In genomic region chr18:48831113-48831759, GRCh38 we compare ENCODE assay signal across 13 cellular contexts.
DNase-seq lines count a peak whose midpoint lies in the region; TF ChIP-seq lines count a peak whose summit lies in the region.
"Had no signal": no experiment of that assay in that cellular context is flagged by ENCODE, and none has a peak within 500 bp of the region (broad histone marks: within the 10 kb centered on the region; RNA-seq: fewer than 3 reads in every experiment).

No MANE protein-coding gene starts in this region.

- no peak overlapping the region for H2BK120ac ChIP-seq in H9 (ENCODE audit: low read depth, low read length, poor library complexity, severe bottlenecking)
- no peak overlapping the region for H2BK120ac ChIP-seq in neuronal stem cell (ENCODE audit: low read depth, low read length)

- H2BK15ac ChIP-seq in H9 (ENCODE audit: low read depth, low read length) (no peak overlapping the region), neuronal stem cell (ENCODE audit: low read length) (no peak overlapping the region)

- TF ChIP-seq CTCF in H9 (conservative IDR thresholded peaks at IDR 0.05) (no peak), ascending aorta (IDR thresholded peaks at IDR 0.05) (no peak)

- no peak overlapping the region for H3K4me3 Mint-ChIP-seq in H9

- no peak overlapping the region for H3K56ac ChIP-seq in H9 (ENCODE audit: insufficient read length, low read depth, low read length)

- H3K4me3 ChIP-seq in BLaER1: no peak overlapping the region
- no peak overlapping the region for H3K4me3 ChIP-seq in ascending aorta
- no peak overlapping the region for H3K4me3 ChIP-seq in neuronal stem cell (ENCODE audit: low read length in 2 of 2)
- H3K4me3 ChIP-seq: esophagus squamous epithelium, lung, ovary had no signal

- H3K36me3 Mint-ChIP-seq in H9 (ENCODE audit: insufficient read depth in 1 of 3, low read depth in 3 of 3): no peaks in the 10 kb centered on the region

- peaks cover 100% of the 10 kb centered on the region for H3K4me1 ChIP-seq in BLaER1
- H3K4me1 ChIP-seq in H9 (ENCODE audit: insufficient read depth, low read length): peaks cover 9% of the 10 kb centered on the region
- H3K4me1 ChIP-seq in ascending aorta: peaks cover 13 to 76% of the 10 kb centered on the region in 2 donors
- peaks cover 39 to 42% of the 10 kb centered on the region in 2 donors for H3K4me1 ChIP-seq in neuronal stem cell (ENCODE audit: control insufficient read depth in 2 of 2, insufficient read depth in 1 of 2, low read depth in 1 of 2, low read length in 2 of 2)

- H3K14ac ChIP-seq in H9 (ENCODE audit: insufficient read depth, low read length) (no peak overlapping the region), neuronal stem cell (ENCODE audit: low read length) (no peak overlapping the region)

- H2BK20ac ChIP-seq in H9 (ENCODE audit: low read depth, low read length, poor library complexity, severe bottlenecking): no peak overlapping the region

- H3K9ac ChIP-seq in BLaER1 (peak overlapping the region; percentile 40; the same call in 1 of the 2 replicates), H9 (ENCODE audit: extremely low read depth, insufficient read length, low read length) (no peak overlapping the region), neuronal stem cell (ENCODE audit: low read depth, low read length, poor library complexity) (no peak overlapping the region)

- no peaks in the 10 kb centered on the region for H4K20me1 ChIP-seq in BLaER1
- H4K20me1 ChIP-seq in H9 (ENCODE audit: control insufficient read depth, insufficient read depth, insufficient read length): no peaks in the 10 kb centered on the region

- H2AFZ ChIP-seq in H9 (ENCODE audit: low read length): no peak overlapping the region
- no peak overlapping the region for H2AFZ ChIP-seq in neuronal stem cell (ENCODE audit: low read length)

- intact Hi-C loops in ascending aorta (cut with DNase I): no loop called here

- no CpG with 5 or more reads among the region's 9 CpGs for WGBS in H9 (ENCODE audit: extremely low coverage, insufficient read length, low lambda C conversion rate)
- no CpG with 5 or more reads among the region's 9 CpGs for WGBS in neuronal stem cell (ENCODE audit: extremely low coverage in 2 of 2, insufficient read length in 2 of 2, insufficient replicate concordance in 1 of 2), 2 donors

- peak; percentile 10 for DNase-seq in H9
- DNase-seq in ascending aorta (ENCODE audit: low spot score in 2 of 2): peak in 1 of 2 donors; percentile 58
- no peak for DNase-seq in neuronal stem cell (ENCODE audit: low spot score)
- no peak for DNase-seq in NOMO-1 treated with DMSO at 0.1 percent for 48 hours (lab: John Stamatoyannopoulos, UW; ENCODE audit: unreplicated experiment)
- DNase-seq in OCI-M2 (lab: John Stamatoyannopoulos, UW; ENCODE audit: unreplicated experiment): no peak
- DNase-seq in NCI-H2227 (lab: John Stamatoyannopoulos, UW; ENCODE audit: unreplicated experiment): no peak
- no peak for DNase-seq in SHP77 treated with DMSO at 0.1 percent for 48 hours (lab: John Stamatoyannopoulos, UW)
- DNase-seq: activated effector memory CD4-positive, alpha-beta T cell treated with anti-CD3 and anti-CD28 coated beads, Interleukin-2, amount 50 U/mL, for 16 hours; esophagus squamous epithelium; NCI-H1092 treated with DMSO at 0.1 percent for 48 hours had no signal

- H3K79me2 ChIP-seq in H9 (ENCODE audit: insufficient read depth, low read length): no peaks in the 10 kb centered on the region

- peaks cover 73 to 79% of the 10 kb centered on the region in 2 experiments for H3K4me1 Mint-ChIP-seq in H9

- H4K5ac ChIP-seq in H9 (ENCODE audit: insufficient read length, low read depth, low read length): no peak overlapping the region

- H3K79me1 ChIP-seq in H9 (ENCODE audit: insufficient read depth, low read depth, low read length, poor library complexity, severe bottlenecking): no peaks in the 10 kb centered on the region
- no peaks in the 10 kb centered on the region for H3K79me1 ChIP-seq in neuronal stem cell (ENCODE audit: low read depth, low read length)

- H3K23me2 ChIP-seq in H9 (ENCODE audit: insufficient read length, low read depth, low read length, poor library complexity, severe bottlenecking): no peaks in the 10 kb centered on the region

- no peaks in the 10 kb centered on the region for H3K9me3 ChIP-seq in BLaER1
- H3K9me3 ChIP-seq in H9 (ENCODE audit: control insufficient read depth, low read depth, low read length): no peaks in the 10 kb centered on the region
- no peaks in the 10 kb centered on the region for H3K9me3 ChIP-seq in ascending aorta
- H3K9me3 ChIP-seq in neuronal stem cell (replicated peaks in 1 of 2; ENCODE audit: control insufficient read depth in 2 of 2, insufficient read depth in 1 of 2, low read depth in 1 of 2, low read length in 2 of 2): no peaks in the 10 kb centered on the region
- H3K9me3 ChIP-seq: esophagus squamous epithelium, ovary had no signal

- H2BK12ac ChIP-seq in H9 (ENCODE audit: insufficient read length, low read depth, low read length): no peak overlapping the region
- no peak overlapping the region for H2BK12ac ChIP-seq in neuronal stem cell (ENCODE audit: low read length)

- H4K8ac ChIP-seq in H9 (replicated peaks; ENCODE audit: insufficient read length, low read depth, low read length): no peak overlapping the region
- H4K8ac ChIP-seq in neuronal stem cell (ENCODE audit: low read depth, low read length): no peak overlapping the region

- H3K36me3 ChIP-seq in BLaER1 (no peaks in the 10 kb centered on the region), ascending aorta (no peaks in the 10 kb centered on the region), neuronal stem cell (replicated peaks in 1 of 2; ENCODE audit: control insufficient read depth in 2 of 2, insufficient read depth in 2 of 2, low read length in 2 of 2) (no peaks in the 10 kb centered on the region)
- H3K36me3 ChIP-seq: ovary had no signal

- no peaks in the 10 kb centered on the region for H3K9me3 Mint-ChIP-seq in H9

- H3K4ac ChIP-seq in H9 (ENCODE audit: low read depth, low read length) (no peak overlapping the region), neuronal stem cell (ENCODE audit: low read length) (no peak overlapping the region)

- H3K27me3 ChIP-seq in BLaER1 (no peaks in the 10 kb centered on the region), H9 (ENCODE audit: insufficient read depth, low read length) (no peaks in the 10 kb centered on the region), ascending aorta (no peaks in the 10 kb centered on the region), neuronal stem cell (ENCODE audit: control insufficient read depth in 3 of 3, insufficient read depth in 3 of 3, low read depth in 1 of 3, low read length in 3 of 3) (no peaks in the 10 kb centered on the region)
- H3K27me3 ChIP-seq: esophagus squamous epithelium, ovary had no signal

- no peak overlapping the region; a peak in 1 of 7 replicates for H3K27ac Mint-ChIP-seq in H9

- no peak overlapping the region for H4K91ac ChIP-seq in H9 (ENCODE audit: insufficient read length, low read depth, low read length)
- H4K91ac ChIP-seq in neuronal stem cell (ENCODE audit: low read depth, low read length, poor library complexity): no peak overlapping the region

- H3K18ac ChIP-seq in H9 (ENCODE audit: insufficient read length, low read depth, low read length): no peak overlapping the region
- H3K18ac ChIP-seq in neuronal stem cell (ENCODE audit: low read length): peak overlapping the region; percentile 2

- no peak overlapping the region for H2BK5ac ChIP-seq in H9 (ENCODE audit: insufficient read length, low read length)
- H2BK5ac ChIP-seq in neuronal stem cell (ENCODE audit: low read length): no peak overlapping the region

- H3K27ac ChIP-seq in BLaER1 (peak overlapping the region; percentile 54), H9 (ENCODE audit: insufficient read length, low read depth, low read length) (no peak overlapping the region), ascending aorta (peak overlapping the region; percentile 85), neuronal stem cell (replicated peaks; ENCODE audit: low read length) (no peak overlapping the region)
- H3K27ac ChIP-seq: esophagus squamous epithelium, ovary had no signal

- H3K4me2 ChIP-seq in BLaER1 (peak overlapping the region; percentile 94), H9 (ENCODE audit: insufficient read depth, insufficient read length, low read length) (no peak overlapping the region), neuronal stem cell (ENCODE audit: insufficient read depth, low read length, poor library complexity, severe bottlenecking) (no peak overlapping the region)

- no peaks in the 10 kb centered on the region; the same call in 1 of the 2 replicates for H3K27me3 Mint-ChIP-seq in H9 (ENCODE audit: low read depth)

- no peak overlapping the region for H3T11ph ChIP-seq in H9 (ENCODE audit: low read length)

- no peak overlapping the region for H2AK5ac ChIP-seq in H9 (ENCODE audit: insufficient read length, low read length)
- peak overlapping the region; percentile 0 for H2AK5ac ChIP-seq in neuronal stem cell (ENCODE audit: low read depth, low read length)

- no peak overlapping the region for H3K23ac ChIP-seq in H9 (ENCODE audit: insufficient read length, low read depth, low read length)
- H3K23ac ChIP-seq in neuronal stem cell (ENCODE audit: low read depth, low read length, poor library complexity): no peak overlapping the region

Comparison
In these comparisons a context has a peak if more than half of its experiments do, and no peak if none do; other contexts are left out.
1. H3K27ac ChIP-seq: peak in BLaER1 (single experiment) and ascending aorta (2 of 2); none in H9 (single experiment) and neuronal stem cell (single experiment).